Comparison of ENCODE assay signal across 9 cellular contexts in the genomic region with DNA sequence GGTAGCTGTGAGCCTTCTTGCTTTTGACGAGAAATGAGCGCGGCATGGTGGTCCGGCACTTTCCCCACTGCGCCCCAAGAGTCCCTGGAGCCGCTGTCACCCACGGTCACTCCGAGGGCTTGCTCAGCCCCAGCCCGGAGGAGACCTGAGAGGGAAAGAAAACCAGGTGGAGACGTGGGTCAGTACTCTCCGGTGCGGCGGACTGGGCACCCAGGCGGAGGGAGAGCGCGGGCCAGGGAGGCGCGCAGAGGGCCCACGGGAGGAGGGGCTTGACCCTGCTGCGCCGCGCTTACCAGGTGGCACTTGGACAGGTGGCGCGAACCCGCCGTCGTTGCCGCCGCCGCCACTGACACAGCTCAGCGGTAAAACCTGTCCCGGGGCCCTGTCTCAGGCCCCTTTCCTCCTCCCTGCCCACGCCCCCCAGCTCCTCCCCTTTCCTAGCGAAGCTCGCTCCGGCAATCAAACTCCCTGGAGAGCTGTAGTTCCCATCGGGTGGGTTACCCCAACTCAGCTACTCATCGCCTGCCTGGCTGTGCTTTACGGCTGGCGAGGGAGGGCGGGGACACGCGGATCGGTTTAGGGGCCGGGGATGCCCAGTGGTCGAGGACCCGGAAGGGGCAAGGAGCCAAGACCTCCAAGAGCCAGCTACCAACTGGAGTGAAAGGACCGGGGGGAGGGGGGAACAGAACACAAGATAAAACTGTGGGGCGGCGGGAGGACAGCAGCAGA. TPM values are rescaled to one million over a fixed set of nuclear protein-coding genes. Genes with fewer than 3 reads are reported as not detected.
A peak's percentile ranks its signal among the peaks of the same experiment; 100 is the strongest.
DNase-seq lines count a peak whose midpoint lies in the region; ATAC-seq and TF ChIP-seq lines count a peak whose summit lies in the region.
"Had no signal": no experiment of that assay in that cellular context is flagged by ENCODE, and none has a peak within 500 bp of the region (broad histone marks: within the 10 kb centered on the region; RNA-seq: fewer than 3 reads in every experiment).

No MANE protein-coding gene starts in this region.

- H3K9ac ChIP-seq in mucosa of rectum (ENCODE audit: low read depth in 1 of 2, low read length in 2 of 2), result peak overlapping the region; percentile 49 to 60
- H3K9ac ChIP-seq in stomach smooth muscle (ENCODE audit: low read length in 2 of 2), result no peak overlapping the region

- no peaks in the 10 kb centered on the region for H3K9me3 Mint-ChIP-seq in activated naive CD8-positive, alpha-beta T cell treated with anti-CD3 and anti-CD28 coated beads, Interleukin-2, amount 10 ng/mL, durations not matched to agents 7 days and 5 days

- no peaks in the 10 kb centered on the region for H3K27me3 Mint-ChIP-seq in activated naive CD8-positive, alpha-beta T cell treated with anti-CD3 and anti-CD28 coated beads, Interleukin-2, amount 10 ng/mL, durations not matched to agents 7 days and 5 days

- peak overlapping the region; percentile 96 for H3K27ac Mint-ChIP-seq in activated naive CD8-positive, alpha-beta T cell treated with anti-CD3 and anti-CD28 coated beads, Interleukin-2, amount 10 ng/mL, durations not matched to agents 7 days and 5 days

- no peak for TF ChIP-seq CTCF in omental fat pad (IDR thresholded peaks at IDR 0.05)

- H3K9me3 ChIP-seq in mucosa of rectum (ENCODE audit: control insufficient read depth in 2 of 2, low read length in 2 of 2) (no peaks in the 10 kb centered on the region), stomach smooth muscle (ENCODE audit: control insufficient read depth in 2 of 2, low read length in 2 of 2) (no peaks in the 10 kb centered on the region)

- H3K27me3 ChIP-seq in mucosa of rectum (ENCODE audit: control insufficient read depth in 2 of 2, insufficient read depth in 2 of 2, low read length in 2 of 2) (peaks cover 19 to 33% of the 10 kb centered on the region in 2 donors), stomach smooth muscle (ENCODE audit: control insufficient read depth in 1 of 2, insufficient read depth in 2 of 2, low read length in 2 of 2) (peaks cover 63 to 82% of the 10 kb centered on the region in 2 donors)

- POLR2A ChIA-PET in activated naive CD8-positive, alpha-beta T cell treated with anti-CD3 and anti-CD28 coated beads, Interleukin-2, amount 10 ng/mL, durations not matched to agents 7 days and 5 days (lab: Charles Lee), result interaction anchor here (0.7 to 8.6 kb wide), 17 partner anchors 9 to 173 kb away, joined by 3 to 209 read pairs (median 11); no protein-coding TSS in a partner anchor

- peak; percentile 13 for ATAC-seq in HG02798 (IDR thresholded peaks at IDR 0.05; ENCODE audit: poor library complexity, unreplicated experiment)
- no peak for ATAC-seq in activated naive CD8-positive, alpha-beta T cell treated with anti-CD3 and anti-CD28 coated beads, Interleukin-2, amount 10 ng/mL, durations not matched to agents 7 days and 5 days (ENCODE audit: low read depth)
- no peak for ATAC-seq in omental fat pad (ENCODE audit: low FRiP score)
- no peak for ATAC-seq in HG03565 (IDR thresholded peaks at IDR 0.05; ENCODE audit: unreplicated experiment)

- peak overlapping the region; percentile 1 to 83 for H3K27ac ChIP-seq in mucosa of rectum (ENCODE audit: low read depth in 2 of 2, low read length in 2 of 2)
- H3K27ac ChIP-seq in stomach smooth muscle (ENCODE audit: low read length), result no peak overlapping the region

- H3K4me3 ChIP-seq in mucosa of rectum (ENCODE audit: low read length in 2 of 2), result peak overlapping the region; percentile 64 to 76
- H3K4me3 ChIP-seq in stomach smooth muscle (ENCODE audit: low read length in 2 of 2), result peak overlapping the region; percentile 60 to 70

- H3K4me1 ChIP-seq in mucosa of rectum (ENCODE audit: control insufficient read depth in 2 of 2, insufficient read depth in 2 of 2, low read length in 2 of 2) (peaks cover 24 to 30% of the 10 kb centered on the region in 2 donors), stomach smooth muscle (ENCODE audit: control insufficient read depth, insufficient read depth, low read length) (peaks cover 55% of the 10 kb centered on the region)

- DNase-seq in COR-L47 (lab: John Stamatoyannopoulos, UW), result peak; percentile 31
- DNase-seq in SIG-M5 treated with dmso at 0.1 percent for 504 hours (lab: John Stamatoyannopoulos, UW; ENCODE audit: unreplicated experiment), result peak; percentile 87
- DNase-seq in activated naive CD8-positive, alpha-beta T cell treated with anti-CD3 and anti-CD28 coated beads, Interleukin-2, amount 10 ng/mL, durations not matched to agents 7 days and 5 days, result peak; percentile 74
- DNase-seq in omental fat pad (ENCODE audit: low spot score), result no peak

- H3K36me3 ChIP-seq in mucosa of rectum (ENCODE audit: control insufficient read depth in 2 of 2, insufficient read depth in 2 of 2, low read length in 2 of 2) (peaks cover 0 to 3% of the 10 kb centered on the region in 2 donors), stomach smooth muscle (ENCODE audit: control insufficient read depth in 2 of 2, insufficient read depth in 2 of 2, low read length in 2 of 2) (no peaks in the 10 kb centered on the region)

- peaks cover 28% of the 10 kb centered on the region for H3K4me1 Mint-ChIP-seq in activated naive CD8-positive, alpha-beta T cell treated with anti-CD3 and anti-CD28 coated beads, Interleukin-2, amount 10 ng/mL, durations not matched to agents 7 days and 5 days

- peak overlapping the region; percentile 99 for H3K4me3 Mint-ChIP-seq in activated naive CD8-positive, alpha-beta T cell treated with anti-CD3 and anti-CD28 coated beads, Interleukin-2, amount 10 ng/mL, durations not matched to agents 7 days and 5 days

- peaks cover 35% of the 10 kb centered on the region for H3K36me3 Mint-ChIP-seq in activated naive CD8-positive, alpha-beta T cell treated with anti-CD3 and anti-CD28 coated beads, Interleukin-2, amount 10 ng/mL, durations not matched to agents 7 days and 5 days

RNA-seq across cellular contexts. Expression of a gene that starts 3.1 kb away (rescaled TPM):
- 10 to 100 TPM; 52.2 to 56.4 TPM for total RNA-seq in activated naive CD8-positive, alpha-beta T cell treated with anti-CD3 and anti-CD28 coated beads, Interleukin-2, amount 10 ng/mL, durations not matched to agents 7 days and 5 days
- total RNA-seq in omental fat pad, result 1 to 10 TPM in 3 of 4 donors, under 1 TPM in 1; 0.93 to 2.9 (median 1.4) TPM
- total RNA-seq: lung microvascular endothelial cell had no signal

Comparison
In these comparisons a context has a peak if more than half of its experiments do, and no peak if none do; other contexts are left out.
1. H3K9ac ChIP-seq: peak in mucosa of rectum (2 of 2); none in stomach smooth muscle (0 of 2).
2. RNA of a gene that starts 3.1 kb away (total RNA-seq): 52.2 to 56.4 TPM in activated naive CD8-positive, alpha-beta T cell treated with anti-CD3 and anti-CD28 coated beads, Interleukin-2, amount 10 ng/mL, durations not matched to agents 7 days and 5 days; 0.93 to 2.9 TPM in omental fat pad; every median in the first group is over 10 times any median in the second.